ENCODE assay signal across 21 cellular contexts in the genomic region with DNA sequence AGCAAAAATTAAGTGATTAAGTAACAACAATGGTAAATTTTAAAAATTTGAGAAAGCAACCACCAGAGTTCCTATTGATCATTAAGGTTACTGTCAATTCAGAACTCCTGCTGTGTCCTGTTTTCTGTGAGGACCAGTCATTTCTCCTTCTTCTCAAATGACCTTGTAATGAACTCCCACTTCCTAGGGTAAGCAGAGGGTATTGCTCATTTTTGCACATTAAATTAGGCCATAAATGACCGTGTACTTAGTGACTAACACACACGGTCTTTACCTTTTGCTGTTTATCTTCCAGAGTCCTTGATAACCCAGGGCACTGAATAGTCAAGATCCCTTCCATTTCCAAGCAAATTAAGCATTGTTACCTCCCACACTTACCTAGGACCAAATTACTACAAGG.
DNase-seq lines count a peak whose midpoint lies in the region; ATAC-seq, FAIRE-seq and TF ChIP-seq lines count a peak whose summit lies in the region.
"Had no signal": no experiment of that assay in that cellular context is flagged by ENCODE, and none has a peak within 500 bp of the region (broad histone marks: within the 10 kb centered on the region; RNA-seq: fewer than 3 reads in every experiment).

No MANE protein-coding gene starts in this region.

- no peak overlapping the region for H3K4me2 ChIP-seq in A549

- intact Hi-C loops in upper lobe of right lung (cut with DNase I), result no loop called here

- H3K27ac ChIP-seq in A549, result peak overlapping the region in 1 of 2 experiments; percentile 3; a peak in 3 of 6 replicates
- no peak overlapping the region for H3K27ac ChIP-seq in upper lobe of right lung
- H3K27ac ChIP-seq: C4-2B had no signal

- peak in 1 of 2 experiments; percentile 45; a peak in 2 of 6 replicates for ATAC-seq in A549
- ATAC-seq in GM19452 (IDR thresholded peaks at IDR 0.05; ENCODE audit: unreplicated experiment), result peak; percentile 63
- peak; percentile 61 for ATAC-seq in HG02981 (IDR thresholded peaks at IDR 0.05; ENCODE audit: unreplicated experiment)
- no peak for ATAC-seq in upper lobe of right lung
- ATAC-seq: GM12878, SK-N-SH treated with all-trans-retinoic acid at 6 μM for 48 hours had no signal

- WGBS in A549 (ENCODE audit: missing lambda C conversion rate), result 5% methylated on average over 2 of the region's 2 CpGs

- TF ChIP-seq CTCF in A549 (IDR thresholded peaks at IDR 0.05) (no peak), endothelial cell (IDR thresholded peaks at IDR 0.05; ENCODE audit: unreplicated experiment) (no peak), upper lobe of right lung (IDR thresholded peaks at IDR 0.05) (no peak)

- H3K36me3 ChIP-seq in upper lobe of right lung, result no peaks in the 10 kb centered on the region

- no peaks in the 10 kb centered on the region for H3K27me3 ChIP-seq in upper lobe of right lung

- H3K4me3 ChIP-seq in A549, result no peak overlapping the region
- H3K4me3 ChIP-seq in upper lobe of right lung, result no peak overlapping the region
- H3K4me3 ChIP-seq: GM12878 had no signal

- no peaks in the 10 kb centered on the region for H3K27me3 Mint-ChIP-seq in endothelial cell (ENCODE audit: unreplicated experiment)

- H3K9me3 ChIP-seq in A549 (peaks cover 1% of the 10 kb centered on the region; the same call in 1 of the 3 replicates), upper lobe of right lung (no peaks in the 10 kb centered on the region)

- H3K4me3 Mint-ChIP-seq in endothelial cell (ENCODE audit: unreplicated experiment), result no peak overlapping the region
- H3K4me3 Mint-ChIP-seq: T-helper 1 cell treated with Interleukin-12 subunit alpha and Interleukin-12 subunit beta and Interleukin-4 antibody, amounts not matched to agents 30 μg/mL and 1 μg/mL, for 36 hours had no signal

- H3K4me1 ChIP-seq in A549 (peaks cover 16% of the 10 kb centered on the region), upper lobe of right lung (no peaks in the 10 kb centered on the region)

- H3K27ac Mint-ChIP-seq in endothelial cell (ENCODE audit: unreplicated experiment), result no peak overlapping the region
- H3K27ac Mint-ChIP-seq: T-helper 1 cell treated with Interleukin-12 subunit alpha and Interleukin-12 subunit beta and Interleukin-4 antibody, amounts not matched to agents 30 μg/mL and 1 μg/mL, for 36 hours had no signal

- peaks cover 6% of the 10 kb centered on the region for H3K4me1 Mint-ChIP-seq in endothelial cell (ENCODE audit: unreplicated experiment)

- POLR2A ChIA-PET in A549 (lab: Yijun Ruan, JAX), result no interaction called here

- FAIRE-seq in A549 (lab: Jason Lieb, UNC), result no peak
- FAIRE-seq: GM12878, GM18507 had no signal

- H3K9me3 Mint-ChIP-seq in endothelial cell (ENCODE audit: unreplicated experiment), result no peaks in the 10 kb centered on the region
- H3K9me3 Mint-ChIP-seq: T-helper 1 cell treated with Interleukin-12 subunit alpha and Interleukin-12 subunit beta and Interleukin-4 antibody, amounts not matched to agents 30 μg/mL and 1 μg/mL, for 36 hours had no signal

- no peak for TF ChIP-seq EP300 in A549 (IDR thresholded peaks at IDR 0.05)

- H3K36me3 Mint-ChIP-seq in endothelial cell (ENCODE audit: low read depth, unreplicated experiment), result no peaks in the 10 kb centered on the region

- DNase-seq in A549 (ENCODE audit: low read depth in 1 of 2, low spot score in 1 of 2) (peak in 1 of 2 experiments; percentile 25), HuH-7 (ENCODE audit: low spot score) (peak; percentile 16), endothelial cell (ENCODE audit: low spot score) (no peak), upper lobe of right lung (no peak), hepatic stellate cell (ENCODE audit: low spot score) (no peak), NCI-H1092 treated with DMSO at 0.1 percent for 48 hours (lab: John Stamatoyannopoulos, UW) (no peak)
- DNase-seq: 8988T, COR-L47, DMS79, H7, KBM-7, NCI-H187 treated with DMSO at 0.1 percent for 48 hours, NCI-H774, SHP77 had no signal

- TF ChIP-seq RAD21 in A549 (conservative IDR thresholded peaks at IDR 0.05 in 1 of 2, IDR thresholded peaks at IDR 0.05 in 1 of 2), result no peak

- CTCF ChIA-PET in A549 (lab: Yijun Ruan, JAX), result no interaction called here

- TF ChIP-seq POLR2A in A549 (IDR thresholded peaks at IDR 0.05; ENCODE audit: low read length), result no peak

TF ChIP-seq in A549, 52 proteins besides CTCF, POLR2A, EP300 and RAD21:
- TF ChIP-seq HDAC2 (IDR thresholded peaks at IDR 0.05), result no peak
- no peak for TF ChIP-seq FOSL2 (IDR thresholded peaks at IDR 0.05)
- peak; percentile 12; the same call in 1 of the 2 replicates for TF ChIP-seq FOSL2 (CRISPR knock-in tag; IDR thresholded peaks at IDR 0.05)
